In the genomic region with DNA sequence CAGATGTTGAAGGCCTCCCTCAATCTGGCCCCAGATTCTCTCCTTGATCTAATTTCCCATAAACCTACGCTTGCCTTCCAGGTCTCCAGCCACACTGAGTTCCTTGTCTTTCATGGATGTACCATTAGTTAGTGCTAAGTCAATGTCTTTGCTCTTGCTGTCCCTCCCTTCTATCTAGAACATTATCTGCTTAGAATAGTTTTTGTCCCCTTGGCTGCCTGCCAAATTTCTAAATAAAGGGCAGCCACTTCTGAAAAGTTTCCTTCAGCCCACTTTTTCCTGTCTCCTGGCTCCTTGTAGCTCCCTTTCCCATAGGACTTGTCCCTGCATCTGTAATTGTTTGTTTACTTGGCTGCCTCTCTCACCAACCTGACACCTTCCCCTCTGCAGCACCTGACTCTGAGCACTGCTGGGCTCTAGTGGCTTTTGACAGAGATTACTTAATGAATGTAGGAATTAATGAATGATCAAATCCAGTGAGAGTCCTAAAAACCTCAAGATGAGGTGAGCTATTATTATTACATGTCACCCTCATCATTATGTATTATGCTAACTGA, we compare ENCODE assay signal across 26 cellular contexts. TPM values are rescaled to one million over a fixed set of nuclear protein-coding genes. Genes with fewer than 3 reads are reported as not detected.
"Had no signal": no experiment of that assay in that cellular context is flagged by ENCODE, and none has a peak within 500 bp of the region (broad histone marks: within the 10 kb centered on the region; RNA-seq: fewer than 3 reads in every experiment).

No MANE protein-coding gene starts in this region.

- H3K4me1 ChIP-seq: gastroesophageal sphincter, lower lobe of right lung, spleen, upper lobe of left lung had no signal

- ATAC-seq: activated CD4-positive, CD25-positive, alpha-beta regulatory T cell treated with anti-CD3 and anti-CD28 coated beads, Interleukin-2, amount 50 U/mL, for 24 hours; activated naive CD8-positive, alpha-beta T cell treated with anti-CD3 and anti-CD28 coated beads, Interleukin-2, amount 50 U/mL, for 24 hours; effector memory CD8-positive, alpha-beta T cell; esophagus mucosa; gastroesophageal sphincter; lower lobe of right lung; mucosa of descending colon had no signal

- H3K4me3 Mint-ChIP-seq: activated CD4-positive, alpha-beta memory T cell treated with anti-CD3 and anti-CD28 coated beads, Interleukin-2, amount 10 ng/mL, durations not matched to agents 7 days and 5 days; activated CD4-positive, alpha-beta T cell treated with anti-CD3 and anti-CD28 coated beads, Interleukin-2, amount 10 ng/mL, durations not matched to agents 24 days and 14 days; activated naive CD8-positive, alpha-beta T cell treated with anti-CD3 and anti-CD28 coated beads, Interleukin-2, amount 50 U/mL, for 24 hours; activated T-helper 1 cell treated with anti-CD3 and anti-CD28 coated beads, Interleukin-12 subunit alpha, Interleukin-12 subunit beta, Interleukin-2, Interleukin-4 antibody, amounts not matched to agents 30 ng/mL and 10 ng/mL and 1 ng/mL, durations not matched to agents 14 hours and 24 hours and 36 hours; central memory CD8-positive, alpha-beta T cell; effector memory CD8-positive, alpha-beta T cell; nephron progenitor cell; T-helper 2 cell treated with Interferon-gamma antibody and Interleukin-4, amounts not matched to agents 5 μg/mL and 100 μg/mL, for 36 hours had no signal

- H3K9me3 Mint-ChIP-seq: activated CD4-positive, alpha-beta memory T cell treated with anti-CD3 and anti-CD28 coated beads, Interleukin-2, amount 10 ng/mL, durations not matched to agents 7 days and 5 days; activated CD4-positive, alpha-beta T cell treated with anti-CD3 and anti-CD28 coated beads, Interleukin-2, amount 10 ng/mL, durations not matched to agents 24 days and 14 days; activated naive CD8-positive, alpha-beta T cell treated with anti-CD3 and anti-CD28 coated beads, Interleukin-2, amount 50 U/mL, for 24 hours; activated T-helper 1 cell treated with anti-CD3 and anti-CD28 coated beads, Interleukin-12 subunit alpha, Interleukin-12 subunit beta, Interleukin-2, Interleukin-4 antibody, amounts not matched to agents 30 ng/mL and 10 ng/mL and 1 ng/mL, durations not matched to agents 14 hours and 24 hours and 36 hours; central memory CD8-positive, alpha-beta T cell; effector memory CD8-positive, alpha-beta T cell; nephron progenitor cell; T-helper 2 cell treated with Interferon-gamma antibody and Interleukin-4, amounts not matched to agents 5 μg/mL and 100 μg/mL, for 36 hours had no signal

- H3K4me1 Mint-ChIP-seq: activated CD4-positive, alpha-beta memory T cell treated with anti-CD3 and anti-CD28 coated beads, Interleukin-2, amount 10 ng/mL, durations not matched to agents 7 days and 5 days; activated CD4-positive, alpha-beta T cell treated with anti-CD3 and anti-CD28 coated beads, Interleukin-2, amount 10 ng/mL, durations not matched to agents 24 days and 14 days; activated naive CD8-positive, alpha-beta T cell treated with anti-CD3 and anti-CD28 coated beads, Interleukin-2, amount 50 U/mL, for 24 hours; central memory CD8-positive, alpha-beta T cell had no signal

- H3K4me3 ChIP-seq: gastroesophageal sphincter, lower lobe of right lung, mucosa of descending colon, spleen, thoracic aorta, upper lobe of left lung had no signal

- H3K27me3 ChIP-seq: brain microvascular endothelial cell, gastroesophageal sphincter, spleen, upper lobe of left lung had no signal

- DNase-seq: activated CD4-positive, alpha-beta memory T cell treated with anti-CD3 and anti-CD28 coated beads, Interleukin-2, amount 10 ng/mL, durations not matched to agents 7 days and 5 days; activated CD4-positive, alpha-beta T cell treated with anti-CD3 and anti-CD28 coated beads, Interleukin-2, amount 10 ng/mL, durations not matched to agents 24 days and 14 days; activated gamma-delta T cell; activated naive CD4-positive, alpha-beta T cell treated with anti-CD3 and anti-CD28 coated beads, Interleukin-2, amount 50 U/mL, for 16 hours; activated naive CD8-positive, alpha-beta T cell treated with anti-CD3 and anti-CD28 coated beads, Interleukin-2, amount 50 U/mL, for 24 hours; aorta; brain microvascular endothelial cell; effector memory CD8-positive, alpha-beta T cell; hypothalamus; lower lobe of right lung; mesendoderm; mucosa of descending colon; nephron progenitor cell; posterior cingulate gyrus; spleen; stimulated activated CD4-positive, alpha-beta T cell treated with anti-CD3 and anti-CD28 coated beads, Interleukin-4, amount 100 ng/mL, for 24 hours; stimulated activated naive CD4-positive, alpha-beta T cell treated with Interleukin-2 at 50 U/mL for 16 hours; upper lobe of left lung had no signal

- H3K27ac Mint-ChIP-seq: activated CD4-positive, alpha-beta memory T cell treated with anti-CD3 and anti-CD28 coated beads, Interleukin-2, amount 10 ng/mL, durations not matched to agents 7 days and 5 days; activated CD4-positive, alpha-beta T cell treated with anti-CD3 and anti-CD28 coated beads, Interleukin-2, amount 10 ng/mL, durations not matched to agents 24 days and 14 days; activated naive CD8-positive, alpha-beta T cell treated with anti-CD3 and anti-CD28 coated beads, Interleukin-2, amount 50 U/mL, for 24 hours; activated T-helper 1 cell treated with anti-CD3 and anti-CD28 coated beads, Interleukin-12 subunit alpha, Interleukin-12 subunit beta, Interleukin-2, Interleukin-4 antibody, amounts not matched to agents 30 ng/mL and 10 ng/mL and 1 ng/mL, durations not matched to agents 14 hours and 24 hours and 36 hours; effector memory CD8-positive, alpha-beta T cell; nephron progenitor cell; T-helper 2 cell treated with Interferon-gamma antibody and Interleukin-4, amounts not matched to agents 5 μg/mL and 100 μg/mL, for 36 hours had no signal

- H3K36me3 ChIP-seq: brain microvascular endothelial cell, gastroesophageal sphincter, lower lobe of right lung, spleen, thoracic aorta, upper lobe of left lung had no signal

- H3K9me3 ChIP-seq: gastroesophageal sphincter, lower lobe of right lung, mucosa of descending colon, spleen, thoracic aorta, upper lobe of left lung had no signal

- H3K27ac ChIP-seq: brain microvascular endothelial cell, gastroesophageal sphincter, lower lobe of right lung, spleen, thoracic aorta, upper lobe of left lung, VCaP had no signal

RNA-seq across cellular contexts. Expression of gene CXCL12, which starts 58.3 kb away (rescaled TPM):
- total RNA-seq: activated CD4-positive, alpha-beta memory T cell treated with anti-CD3 and anti-CD28 coated beads, Interleukin-2, amount 10 ng/mL, durations not matched to agents 7 days and 5 days; activated CD4-positive, alpha-beta T cell treated with anti-CD3 and anti-CD28 coated beads, Interleukin-2, amount 10 ng/mL, durations not matched to agents 24 days and 14 days; activated T-helper 1 cell treated with anti-CD3 and anti-CD28 coated beads, Interleukin-12 subunit alpha, Interleukin-12 subunit beta, Interleukin-2, Interleukin-4 antibody, amounts not matched to agents 30 ng/mL and 10 ng/mL and 1 ng/mL, durations not matched to agents 14 hours and 24 hours and 36 hours had no signal
